In the genomic region with DNA sequence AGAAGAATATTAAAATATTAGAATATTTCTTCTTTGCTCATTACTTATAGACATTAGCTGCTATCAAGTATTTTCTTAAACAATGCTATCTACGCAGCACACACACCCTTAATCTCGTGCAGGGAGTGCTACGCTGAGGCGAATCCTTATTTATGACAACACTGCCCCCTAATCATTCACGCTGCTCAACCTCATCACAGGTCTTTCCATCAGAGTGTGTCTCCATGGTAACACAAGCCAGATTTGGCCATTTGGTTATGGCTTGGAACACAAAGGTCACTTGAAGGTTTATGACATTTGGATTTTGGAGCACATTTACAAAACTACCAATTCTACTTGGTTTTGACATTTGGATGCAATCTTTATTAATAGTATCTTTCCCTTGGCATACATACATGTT, we compare ENCODE assay signal across 31 cellular contexts. TPM values are rescaled to one million over a fixed set of nuclear protein-coding genes. Genes with fewer than 3 reads are reported as not detected.
"Had no signal": no experiment of that assay in that cellular context is flagged by ENCODE, and none has a peak within 500 bp of the region (broad histone marks: within the 10 kb centered on the region; RNA-seq: fewer than 3 reads in every experiment).

No MANE protein-coding gene starts in this region.

- H3K36me3 ChIP-seq: esophagus squamous epithelium, heart right ventricle, neutrophil, ovary, sigmoid colon, upper lobe of left lung, vagina had no signal

- H3K36me3 Mint-ChIP-seq: activated naive CD8-positive, alpha-beta T cell; stimulated activated memory B cell treated with anti-CD40 and anti-IgM and Interleukin-4, amounts not matched to agents 10 μg/mL and 1 μg/mL and 100 μg/mL, for 72 hours had no signal

- H3K27ac ChIP-seq: epithelial cell of prostate, esophagus squamous epithelium, heart right ventricle, neutrophil, ovary, sigmoid colon, upper lobe of left lung, vagina had no signal

- H3K27ac Mint-ChIP-seq: activated naive CD8-positive, alpha-beta T cell; dendritic cell treated with granulocyte-macrophage colony-stimulating factor and Interleukin-4, amounts not matched to agents 40 ng/mL and 50 ng/mL, for 4 days; nephron; progenitor cell of endocrine pancreas; stimulated activated memory B cell treated with anti-CD40 and anti-IgM and Interleukin-4, amounts not matched to agents 10 μg/mL and 1 μg/mL and 100 μg/mL, for 72 hours; stimulated activated naive CD8-positive, alpha-beta T cell treated with anti-CD3 and anti-CD28 coated beads, Interleukin-15, amount 100 ng/mL, for 72 hours had no signal

- H3K4me1 Mint-ChIP-seq: central memory CD8-positive, alpha-beta T cell; nephron; stimulated activated memory B cell treated with anti-CD40 and anti-IgM and Interleukin-4, amounts not matched to agents 10 μg/mL and 1 μg/mL and 100 μg/mL, for 72 hours; stimulated activated naive CD8-positive, alpha-beta T cell treated with anti-CD3 and anti-CD28 coated beads, Interleukin-15, amount 100 ng/mL, for 72 hours had no signal

- H3K4me1 ChIP-seq: esophagus squamous epithelium, heart right ventricle, sigmoid colon, upper lobe of left lung, vagina had no signal

- H3K9me3 Mint-ChIP-seq: dendritic cell treated with granulocyte-macrophage colony-stimulating factor and Interleukin-4, amounts not matched to agents 40 ng/mL and 50 ng/mL, for 4 days had no signal

- DNase-seq: activated CD4-positive, alpha-beta T cell treated with anti-CD3 and anti-CD28 coated beads for 4 hours; activated CD4-positive, alpha-beta T cell treated with anti-CD3 and anti-CD28 coated beads, Interleukin-2, amount 50 U/mL, for 48 hours; activated CD8-positive, alpha-beta memory T cell treated with anti-CD3 and anti-CD28 coated beads for 24 hours; activated effector memory CD4-positive, alpha-beta T cell treated with Interleukin-2 at 50 U/mL for 16 hours; activated naive CD4-positive, alpha-beta T cell treated with Interleukin-2 at 50 U/mL for 16 hours; anterior cingulate cortex; esophagus squamous epithelium; foreskin melanocyte; heart right ventricle; islet precursor cell; left ventricle myocardium superior; ovary; sigmoid colon; small intestine; stimulated activated CD4-positive, alpha-beta T cell treated with anti-CD3 and anti-CD28 coated beads, Interleukin-4, amount 100 ng/mL, for 4 hours; stimulated activated CD8-positive, alpha-beta memory T cell treated with anti-CD3 and anti-CD28 coated beads, Interleukin-4, amount 100 ng/mL, for 48 hours; stimulated activated naive CD8-positive, alpha-beta T cell treated with anti-CD3 and anti-CD28 coated beads, Interleukin-15, amount 100 ng/mL, for 72 hours; substantia nigra; upper lobe of left lung had no signal

- H3K4me3 ChIP-seq: esophagus squamous epithelium, heart right ventricle, ovary, sigmoid colon, upper lobe of left lung, vagina had no signal

- H3K4me3 Mint-ChIP-seq: activated naive CD8-positive, alpha-beta T cell; central memory CD8-positive, alpha-beta T cell; dendritic cell treated with granulocyte-macrophage colony-stimulating factor and Interleukin-4, amounts not matched to agents 40 ng/mL and 50 ng/mL, for 4 days; nephron; stimulated activated memory B cell treated with anti-CD40 and anti-IgM and Interleukin-4, amounts not matched to agents 10 μg/mL and 1 μg/mL and 100 μg/mL, for 72 hours; stimulated activated naive CD8-positive, alpha-beta T cell treated with anti-CD3 and anti-CD28 coated beads, Interleukin-15, amount 100 ng/mL, for 72 hours had no signal

- H3K27me3 Mint-ChIP-seq: progenitor cell of endocrine pancreas had no signal

- H3K9me3 ChIP-seq: esophagus squamous epithelium, neutrophil, ovary, vagina had no signal

- H3K27me3 ChIP-seq: esophagus squamous epithelium, heart right ventricle, neutrophil, ovary, sigmoid colon, upper lobe of left lung, vagina had no signal

RNA-seq across cellular contexts. Expression of gene MYO3A, which starts 45.4 kb away (rescaled TPM):
- total RNA-seq: bronchial epithelial cell, glomerular endothelial cell, left ventricle myocardium superior, lung microvascular endothelial cell had no signal
